In genomic region chr2:61759718-61760117, GRCh38 we compare ENCODE assay signal across 15 cellular contexts.
DNase-seq lines count a peak whose midpoint lies in the region; ATAC-seq lines count a peak whose summit lies in the region.
"Had no signal": no experiment of that assay in that cellular context is flagged by ENCODE, and none has a peak within 500 bp of the region (broad histone marks: within the 10 kb centered on the region; RNA-seq: fewer than 3 reads in every experiment).

No MANE protein-coding gene starts in this region.

- H3K4me3 ChIP-seq in ACC112 (ENCODE audit: low read depth, low read length), result peak overlapping the region; percentile 60
- H3K4me3 ChIP-seq: BLaER1, neural progenitor cell had no signal

- H3K27ac ChIP-seq in ACC112 (ENCODE audit: low read depth, low read length), result peak overlapping the region; percentile 89
- H3K27ac ChIP-seq in angular gyrus (ENCODE audit: low read depth, low read length), result peak overlapping the region; percentile 55
- H3K27ac ChIP-seq: BLaER1, neural progenitor cell had no signal

- no peaks in the 10 kb centered on the region for H3K27me3 ChIP-seq in ACC112 (ENCODE audit: insufficient read depth, low read length)
- H3K27me3 ChIP-seq: BLaER1, neural progenitor cell had no signal

- H3K79me2 ChIP-seq in ACC112 (ENCODE audit: control insufficient read depth, insufficient read depth, low read length, unreplicated experiment), result peaks cover 10% of the 10 kb centered on the region

- no peak overlapping the region for H2AFZ ChIP-seq in ACC112 (ENCODE audit: low read length, unreplicated experiment)
- H2AFZ ChIP-seq: neural progenitor cell had no signal

- DNase-seq in HS-27A (ENCODE audit: low read depth), result peak; percentile 41
- DNase-seq in glomerular visceral epithelial cell (ENCODE audit: extremely low spot score), result peak; percentile 21
- no peak for DNase-seq in islet precursor cell
- DNase-seq: GDM1, NCI-H1048, NCI-H510A, Right ventricle myocardium superior had no signal

- peaks cover 21% of the 10 kb centered on the region for H3K4me1 ChIP-seq in ACC112 (ENCODE audit: control insufficient read depth, insufficient read depth, low read length, unreplicated experiment)
- H3K4me1 ChIP-seq: neural progenitor cell had no signal

- ATAC-seq in HG02759 (IDR thresholded peaks at IDR 0.05; ENCODE audit: unreplicated experiment) (no peak), GM21381 (IDR thresholded peaks at IDR 0.05; ENCODE audit: unreplicated experiment) (no peak), GM18858 (IDR thresholded peaks at IDR 0.05; ENCODE audit: unreplicated experiment) (no peak)
- ATAC-seq: WTC11 had no signal

- no peaks in the 10 kb centered on the region for H3K36me3 ChIP-seq in ACC112 (ENCODE audit: insufficient read depth, low read length)
- H3K36me3 ChIP-seq: BLaER1, neural progenitor cell had no signal
